ENCODE assay signal across 1 cellular context in genomic region chr7:105012503-105013282, GRCh38.
TF ChIP-seq lines count a peak whose summit lies in the region.

No MANE protein-coding gene starts in this region.

TF ChIP-seq in HepG2, 621 proteins besides CTCF, POLR2A, EP300 and RAD21 (continued from another document and continues in another):
- no peak for TF ChIP-seq ZNF737 (CRISPR knock-in tag; IDR thresholded peaks at IDR 0.05; ENCODE audit: borderline replicate concordance)
- no peak for TF ChIP-seq FUBP1 (CRISPR knock-in tag; IDR thresholded peaks at IDR 0.05; ENCODE audit: borderline replicate concordance)
- TF ChIP-seq POGK (CRISPR knock-in tag; conservative IDR thresholded peaks at IDR 0.05) = peak; percentile 74
- peak; percentile 77 for TF ChIP-seq ASH2L (IDR thresholded peaks at IDR 0.05; ENCODE audit: insufficient read length, low read depth, low read length)
- TF ChIP-seq RBAK (CRISPR knock-in tag; IDR thresholded peaks at IDR 0.05) = 0 out of 2 replicates have a peak, but pooled peaks have one; percentile 61
- TF ChIP-seq ZBTB46 (CRISPR knock-in tag; IDR thresholded peaks at IDR 0.05; ENCODE audit: borderline replicate concordance) = peak; percentile 54; the same call in 1 of the 2 replicates
- peak; percentile 77 for TF ChIP-seq XRCC5 (optimal IDR thresholded peaks at IDR 0.05; ENCODE audit: low read length)
- peak; percentile 17; the same call in 1 of the 2 replicates for TF ChIP-seq MIER2 (CRISPR knock-in tag; IDR thresholded peaks at IDR 0.05)
- TF ChIP-seq ZNF577 (CRISPR knock-in tag; IDR thresholded peaks at IDR 0.05; ENCODE audit: borderline replicate concordance, low read depth) = no peak
- TF ChIP-seq ZNF501 (CRISPR knock-in tag; IDR thresholded peaks at IDR 0.05) = peak; percentile 94
- TF ChIP-seq ESRRA (CRISPR knock-in tag; IDR thresholded peaks at IDR 0.05; ENCODE audit: low read depth) = peak; percentile 81
- no peak for TF ChIP-seq ZNF136 (CRISPR knock-in tag; IDR thresholded peaks at IDR 0.05; ENCODE audit: low read depth)
- TF ChIP-seq NFKB2 (CRISPR knock-in tag; IDR thresholded peaks at IDR 0.05; ENCODE audit: borderline replicate concordance) = peak; percentile 78; the same call in 1 of the 2 replicates
- peak; percentile 93 for TF ChIP-seq RXRA (CRISPR knock-in tag; IDR thresholded peaks at IDR 0.05)
- 0 out of 2 replicates have a peak, but pooled peaks have one; percentile 65 for TF ChIP-seq ZNF569 (CRISPR knock-in tag; IDR thresholded peaks at IDR 0.05; ENCODE audit: borderline replicate concordance)
- peak; percentile 67; the same call in 1 of the 2 replicates for TF ChIP-seq ZNF543 (CRISPR knock-in tag; IDR thresholded peaks at IDR 0.05)
- peak; percentile 92 for TF ChIP-seq GMEB1 (CRISPR knock-in tag; IDR thresholded peaks at IDR 0.05; ENCODE audit: borderline replicate concordance)
- TF ChIP-seq ZNF503 (CRISPR knock-in tag; IDR thresholded peaks at IDR 0.05) = peak; percentile 76
- TF ChIP-seq CEBPB (IDR thresholded peaks at IDR 0.05; ENCODE audit: borderline replicate concordance, low read depth, low read length) = peak; percentile 50
- TF ChIP-seq ARID4A (CRISPR knock-in tag; IDR thresholded peaks at IDR 0.05; ENCODE audit: borderline replicate concordance) = peak; percentile 81
- TF ChIP-seq CCAR2 (optimal IDR thresholded peaks at IDR 0.05; ENCODE audit: low read depth, low read length) = peak; percentile 25
- no peak for TF ChIP-seq TMF1 (CRISPR knock-in tag; IDR thresholded peaks at IDR 0.05; ENCODE audit: low read depth)
- no peak for TF ChIP-seq ZNF180 (CRISPR knock-in tag; IDR thresholded peaks at IDR 0.05; ENCODE audit: borderline replicate concordance, low read depth)
- no peak for TF ChIP-seq MYNN (CRISPR knock-in tag; IDR thresholded peaks at IDR 0.05; ENCODE audit: low read depth)
- TF ChIP-seq RARA (CRISPR knock-in tag; IDR thresholded peaks at IDR 0.05) = peak; percentile 70
- peak; percentile 23 for TF ChIP-seq NFIC (IDR thresholded peaks at IDR 0.05; ENCODE audit: low read length)
- TF ChIP-seq ZSCAN21 (CRISPR knock-in tag; IDR thresholded peaks at IDR 0.05; ENCODE audit: borderline replicate concordance) = peak; percentile 79; the same call in 1 of the 2 replicates
- TF ChIP-seq HIC2 (CRISPR knock-in tag; IDR thresholded peaks at IDR 0.05; ENCODE audit: low read depth) = 0 out of 2 replicates have a peak, but pooled peaks have one; percentile 19
- peak; percentile 91 for TF ChIP-seq RBM39 (IDR thresholded peaks at IDR 0.05; ENCODE audit: low read depth, low read length, poor library complexity, severe bottlenecking)
- TF ChIP-seq DDIT3 (CRISPR knock-in tag; IDR thresholded peaks at IDR 0.05) = peak; percentile 56; the same call in 1 of the 2 replicates
- peak; percentile 67; the same call in 1 of the 2 replicates for TF ChIP-seq AFF4 (CRISPR knock-in tag; IDR thresholded peaks at IDR 0.05)
- TF ChIP-seq ZNF207 (IDR thresholded peaks at IDR 0.05; ENCODE audit: borderline replicate concordance) = no peak
- TF ChIP-seq ZNF292 (CRISPR knock-in tag; IDR thresholded peaks at IDR 0.05; ENCODE audit: borderline replicate concordance, low read depth) = peak; percentile 63; the same call in 1 of the 2 replicates
- TF ChIP-seq TAF15 (IDR thresholded peaks at IDR 0.05; ENCODE audit: low read depth, low read length, poor library complexity, severe bottlenecking) = no peak
- TF ChIP-seq ZIK1 (CRISPR knock-in tag; IDR thresholded peaks at IDR 0.05; ENCODE audit: borderline replicate concordance, low read depth) = 0 out of 2 replicates have a peak, but pooled peaks have one; percentile 61
- TF ChIP-seq ZNF670 (CRISPR knock-in tag; IDR thresholded peaks at IDR 0.05; ENCODE audit: borderline replicate concordance) = peak; percentile 76; the same call in 1 of the 2 replicates
- no peak; the same call in 1 of the 2 replicates for TF ChIP-seq ZNF660 (CRISPR knock-in tag; IDR thresholded peaks at IDR 0.05; ENCODE audit: borderline replicate concordance, low read depth)
- TF ChIP-seq RAD51 (IDR thresholded peaks at IDR 0.05; ENCODE audit: borderline replicate concordance) = peak; percentile 74
